1 cellular context compared by ENCODE assay signal in genomic region chr21:43789276-43790052, GRCh38.
TF ChIP-seq lines count a peak whose summit lies in the region.

TSS of gene RRP1 (plus strand) at chr21:43789577. CDS start at chr21:43789630, 53 bp downstream.

TF ChIP-seq in K562, 482 proteins besides CTCF, POLR2A, EP300 and RAD21 (continued from another document and continues in another):
- TF ChIP-seq NFIC (IDR thresholded peaks at IDR 0.05) (peak; percentile 59), NCOR1 (IDR thresholded peaks at IDR 0.05) (peak; percentile 44), BRD9 (IDR thresholded peaks at IDR 0.05; ENCODE audit: low read depth, partially characterized antibody) (no peak), E2F3 (CRISPR knock-in tag; IDR thresholded peaks at IDR 0.05) (peak; percentile 10; the same call in 1 of the 2 replicates), NKRF (IDR thresholded peaks at IDR 0.05; ENCODE audit: borderline replicate concordance) (peak; percentile 98), TCF7 (IDR thresholded peaks at IDR 0.05; ENCODE audit: borderline replicate concordance) (peak; percentile 32; the same call in 1 of the 2 replicates), IRF9 (tag; IDR thresholded peaks at IDR 0.05) (no peak), DDX20 (tag; IDR thresholded peaks at IDR 0.05; ENCODE audit: low read depth) (no peak), IFI16 (CRISPR knock-in tag; IDR thresholded peaks at IDR 0.05) (no peak), ELF2 (CRISPR knock-in tag; IDR thresholded peaks at IDR 0.05) (0 out of 2 replicates have a peak, but pooled peaks have one; percentile 44), RUNX1 (IDR thresholded peaks at IDR 0.05; ENCODE audit: low read depth) (no peak), ZBTB1 (CRISPR knock-in tag; IDR thresholded peaks at IDR 0.05; ENCODE audit: borderline replicate concordance, low read depth) (no peak; the same call in none of the 2 replicates), FOXM1 (IDR thresholded peaks at IDR 0.05; ENCODE audit: low read depth) (no peak), FOXM1 (CRISPR knock-in tag; IDR thresholded peaks at IDR 0.05; ENCODE audit: low read depth) (peak; percentile 55; the same call in 1 of the 2 replicates), ZNF639 (CRISPR knock-in tag; conservative IDR thresholded peaks at IDR 0.05 in 1 of 2, IDR thresholded peaks at IDR 0.05 in 1 of 2) (peak in 1 of 2 experiments; percentile 76; a peak in 2 of 4 replicates), ZNF655 (CRISPR knock-in tag; IDR thresholded peaks at IDR 0.05) (no peak), MAZ (CRISPR knock-in tag; conservative IDR thresholded peaks at IDR 0.05 in 1 of 2, IDR thresholded peaks at IDR 0.05 in 1 of 2) (peak; percentile 80 to 98), POLR2H (tag; IDR thresholded peaks at IDR 0.05; ENCODE audit: low read depth) (0 out of 2 replicates have a peak, but pooled peaks have one; percentile 12), HDAC6 (IDR thresholded peaks at IDR 0.05; ENCODE audit: low read depth, low read length) (no peak), PTTG1 (tag; IDR thresholded peaks at IDR 0.05; ENCODE audit: low read depth) (no peak), SMAD1 (IDR thresholded peaks at IDR 0.05; ENCODE audit: low read depth, low read length, partially characterized antibody) (peak; percentile 59), ZNF347 (CRISPR knock-in tag; IDR thresholded peaks at IDR 0.05; ENCODE audit: low read depth) (no peak), ZBTB8A (IDR thresholded peaks at IDR 0.05; ENCODE audit: partially characterized antibody) (no peak), MTA3 (IDR thresholded peaks at IDR 0.05; ENCODE audit: borderline replicate concordance) (0 out of 2 replicates have a peak, but pooled peaks have one; percentile 56), RBM15 (IDR thresholded peaks at IDR 0.05; ENCODE audit: insufficient read depth, low read length) (no peak), MED1 (CRISPR knock-in tag; IDR thresholded peaks at IDR 0.05; ENCODE audit: borderline replicate concordance) (no peak), ZNF24 (IDR thresholded peaks at IDR 0.05) (peak; percentile 83), HINFP (tag; conservative IDR thresholded peaks at IDR 0.05; ENCODE audit: low read depth) (no peak), MLLT1 (IDR thresholded peaks at IDR 0.05) (peak in 1 of 2 experiments; percentile 37; a peak in 1 of 4 replicates), PHF8 (IDR thresholded peaks at IDR 0.05; ENCODE audit: borderline replicate concordance, low read length) (peak; percentile 88; the same call in 1 of the 2 replicates), L3MBTL2 (IDR thresholded peaks at IDR 0.05) (peak; percentile 86), ZFPM2 (CRISPR knock-in tag; IDR thresholded peaks at IDR 0.05) (0 out of 2 replicates have a peak, but pooled peaks have one; percentile 51), PCBP1 (IDR thresholded peaks at IDR 0.05; ENCODE audit: low read depth, low read length, poor library complexity, severe bottlenecking) (peak; percentile 88), THRB (CRISPR knock-in tag; conservative IDR thresholded peaks at IDR 0.05) (no peak), MIER1 (IDR thresholded peaks at IDR 0.05; ENCODE audit: low read depth) (no peak), XRCC3 (IDR thresholded peaks at IDR 0.05) (no peak; the same call in 1 of the 2 replicates), E2F6 (IDR thresholded peaks at IDR 0.05; ENCODE audit: borderline replicate concordance in 1 of 2, extremely low read depth in 1 of 2, insufficient read depth in 1 of 2, insufficient read length in 1 of 2, low read depth in 1 of 2, low read length in 1 of 2, poor library complexity in 1 of 2, severe bottlenecking in 1 of 2) (peak; percentile 74 to 86), MYC (IDR thresholded peaks at IDR 0.05; ENCODE audit: low read depth, low read length) (peak; percentile 100), MYC (CRISPR knock-in tag; IDR thresholded peaks at IDR 0.05; ENCODE audit: borderline replicate concordance, low read depth) (no peak), UBTF (IDR thresholded peaks at IDR 0.05; ENCODE audit: borderline replicate concordance in 1 of 2, low read depth in 2 of 2, low read length in 2 of 2) (no peak), ATF6 (CRISPR knock-in tag; IDR thresholded peaks at IDR 0.05) (no peak; the same call in 1 of the 2 replicates), THRAP3 (IDR thresholded peaks at IDR 0.05; ENCODE audit: borderline replicate concordance) (no peak), SAP30 (IDR thresholded peaks at IDR 0.05; ENCODE audit: borderline replicate concordance, insufficient read depth, low read depth, low read length, poor library complexity, severe bottlenecking) (peak; percentile 97), ATF4 (CRISPR knock-in tag; IDR thresholded peaks at IDR 0.05) (no peak), ZNF583 (CRISPR knock-in tag; IDR thresholded peaks at IDR 0.05) (peak; percentile 55; the same call in 1 of the 2 replicates), CBX3 (IDR thresholded peaks at IDR 0.05; ENCODE audit: borderline replicate concordance in 1 of 2, low read length in 2 of 2) (0 out of 3 replicates have a peak, but pooled peaks of 1 of the 2 experiments have one; percentile 32), ZNF79 (CRISPR knock-in tag; IDR thresholded peaks at IDR 0.05; ENCODE audit: low read depth) (no peak), RB1 (IDR thresholded peaks at IDR 0.05; ENCODE audit: low read depth) (peak; percentile 100), HNRNPL (IDR thresholded peaks at IDR 0.05; ENCODE audit: low read depth, low read length) (peak; percentile 53; the same call in 1 of the 2 replicates)
